In the genomic region with DNA sequence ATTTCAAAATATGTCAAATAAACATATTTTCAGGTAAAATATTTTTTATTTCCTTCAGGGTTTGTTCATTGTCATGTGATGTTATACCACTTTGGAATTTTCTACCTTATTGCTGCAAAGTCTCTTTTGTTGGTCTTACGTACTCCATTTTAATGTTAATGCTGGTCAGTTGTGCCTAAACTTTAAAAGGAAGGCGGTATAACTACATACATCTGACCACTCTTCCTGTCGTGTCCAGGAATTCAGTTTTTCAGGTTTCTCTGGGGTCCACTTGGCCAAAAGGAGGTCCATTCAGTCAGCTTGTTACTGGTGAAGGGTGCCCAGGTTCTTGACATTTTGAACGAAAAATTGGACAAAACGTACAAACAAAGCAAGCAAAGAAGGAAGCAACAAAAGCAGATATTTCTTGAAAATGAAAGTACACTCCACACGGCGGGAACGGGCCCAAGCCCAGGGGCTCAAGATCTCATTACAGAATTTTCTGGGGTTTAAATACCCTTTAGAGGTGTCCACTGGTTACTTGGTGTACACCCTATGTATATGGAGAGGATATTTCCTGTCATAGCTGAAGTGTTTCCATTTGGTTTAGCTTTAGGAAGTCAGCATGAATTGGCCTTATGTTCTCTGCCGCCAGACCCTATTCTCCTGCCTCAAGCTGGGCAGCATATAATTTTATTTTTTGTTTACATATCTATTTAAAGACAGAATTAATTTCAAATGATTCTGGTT, we compare ENCODE assay signal across 22 cellular contexts.
"Had no signal": no experiment of that assay in that cellular context is flagged by ENCODE, and none has a peak within 500 bp of the region (broad histone marks: within the 10 kb centered on the region; RNA-seq: fewer than 3 reads in every experiment).

No MANE protein-coding gene starts in this region.

- H3K27ac Mint-ChIP-seq: activated CD4-positive, alpha-beta memory T cell treated with anti-CD3 and anti-CD28 coated beads, Interleukin-2, amount 10 ng/mL, durations not matched to agents 7 days and 5 days; activated CD4-positive, alpha-beta T cell treated with anti-CD3 and anti-CD28 coated beads for 36 hours; activated naive CD4-positive, alpha-beta T cell treated with anti-CD3 and anti-CD28 coated beads for 36 hours; activated naive CD8-positive, alpha-beta T cell; activated T-helper 17 cell treated with anti-CD3 and anti-CD28 coated beads, Interleukin-2, amount 50 U/mL, for 72 hours; T-cell had no signal

- H3K27ac ChIP-seq: brain microvascular endothelial cell, cardiac muscle cell, VCaP had no signal

- H3K27me3 ChIP-seq: brain microvascular endothelial cell, cardiac muscle cell had no signal

- H3K27me3 Mint-ChIP-seq: activated CD4-positive, alpha-beta memory T cell treated with anti-CD3 and anti-CD28 coated beads, Interleukin-2, amount 10 ng/mL, durations not matched to agents 7 days and 5 days; activated CD4-positive, alpha-beta T cell treated with anti-CD3 and anti-CD28 coated beads for 36 hours; activated naive CD8-positive, alpha-beta T cell; activated T-helper 17 cell treated with anti-CD3 and anti-CD28 coated beads, Interleukin-2, amount 50 U/mL, for 72 hours; T-cell had no signal

- ATAC-seq: activated CD4-positive, alpha-beta T cell treated with anti-CD3 and anti-CD28 coated beads for 36 hours; activated T-helper 17 cell treated with anti-CD3 and anti-CD28 coated beads, Interleukin-2, amount 50 U/mL, for 72 hours; PC-3; T-cell had no signal

- H3K4me3 Mint-ChIP-seq: activated CD4-positive, alpha-beta memory T cell treated with anti-CD3 and anti-CD28 coated beads, Interleukin-2, amount 10 ng/mL, durations not matched to agents 7 days and 5 days; activated CD4-positive, alpha-beta T cell treated with anti-CD3 and anti-CD28 coated beads for 36 hours; activated naive CD4-positive, alpha-beta T cell treated with anti-CD3 and anti-CD28 coated beads for 36 hours; activated naive CD8-positive, alpha-beta T cell; activated T-helper 17 cell treated with anti-CD3 and anti-CD28 coated beads, Interleukin-2, amount 50 U/mL, for 72 hours; T-cell had no signal

- H3K36me3 Mint-ChIP-seq: activated naive CD8-positive, alpha-beta T cell; T-cell had no signal

- H3K36me3 ChIP-seq: brain microvascular endothelial cell, cardiac muscle cell had no signal

- DNase-seq: activated CD4-positive, alpha-beta memory T cell treated with anti-CD3 and anti-CD28 coated beads, Interleukin-2, amount 10 ng/mL, durations not matched to agents 7 days and 5 days; activated CD4-positive, alpha-beta T cell treated with anti-CD3 and anti-CD28 coated beads for 36 hours; activated CD4-positive, alpha-beta T cell treated with anti-CD3 and anti-CD28 coated beads, Interleukin-2, amount 50 U/mL, for 1 hour; activated gamma-delta T cell; activated naive CD4-positive, alpha-beta T cell treated with anti-CD3 and anti-CD28 coated beads for 36 hours; activated T-cell treated with anti-CD3 and anti-CD28 coated beads for 4 hours; activated T-cell treated with anti-CD3 and anti-CD28 coated beads, Interleukin-2, amount 50 U/mL, for 48 hours; amygdala; brain microvascular endothelial cell; Kasumi-1; NCI-H1092; NCI-H1417 treated with DMSO at 0.1 percent for 48 hours; NCI-H187; NCI-H2081; NCI-H510A treated with DMSO at 0.1 percent for 48 hours; PC-3; SHP77 treated with DMSO at 0.1 percent for 48 hours; T-cell had no signal

- H3K4me1 Mint-ChIP-seq: activated CD4-positive, alpha-beta memory T cell treated with anti-CD3 and anti-CD28 coated beads, Interleukin-2, amount 10 ng/mL, durations not matched to agents 7 days and 5 days; activated CD4-positive, alpha-beta T cell treated with anti-CD3 and anti-CD28 coated beads for 36 hours; activated T-helper 17 cell treated with anti-CD3 and anti-CD28 coated beads, Interleukin-2, amount 50 U/mL, for 72 hours; T-cell had no signal

- H3K4me3 ChIP-seq: cardiac muscle cell had no signal
